Comparison of ENCODE assay signal across 1 cellular context in the genomic region with DNA sequence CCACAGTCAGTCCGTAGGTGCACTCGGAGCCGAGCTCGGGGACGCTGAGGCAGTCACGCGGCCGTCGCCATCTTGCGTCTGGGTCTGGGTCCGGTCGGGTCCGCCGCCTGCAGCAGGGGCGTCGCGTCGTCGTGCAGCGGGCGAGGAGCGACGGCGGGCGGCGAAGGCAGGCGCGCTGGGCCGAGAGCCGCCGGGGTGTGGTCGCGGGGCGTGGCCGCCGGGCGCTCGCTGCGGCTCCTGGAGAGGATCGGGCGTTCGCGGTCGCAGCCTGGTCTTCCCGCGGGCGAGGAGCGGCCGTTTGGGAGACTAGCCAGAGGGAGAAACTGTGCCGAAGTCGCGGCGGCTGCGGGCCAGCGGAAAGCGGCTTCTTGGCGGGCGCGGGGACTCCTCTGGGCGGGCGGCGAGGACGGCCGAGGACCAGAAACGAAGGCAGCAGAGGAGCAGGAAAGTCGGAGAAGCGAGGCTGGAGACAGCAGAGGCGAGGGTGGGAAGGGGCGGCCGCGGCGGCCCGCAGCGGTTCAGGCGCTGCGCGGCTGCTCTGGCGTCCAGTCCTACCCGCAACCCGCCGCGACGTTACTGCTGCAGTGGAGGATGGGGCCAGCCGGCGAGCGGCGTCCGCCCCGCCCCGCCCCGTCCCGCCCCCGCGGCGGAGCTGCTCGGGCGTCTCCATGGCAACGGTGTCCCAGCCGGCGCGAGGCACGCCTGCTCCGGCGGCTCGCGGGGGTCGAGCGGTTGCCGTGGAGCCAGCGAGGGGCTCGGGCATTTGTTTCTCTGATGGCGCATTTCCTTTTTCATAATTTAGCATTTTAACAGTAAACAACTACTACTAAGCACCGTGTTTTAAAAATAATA.
TF ChIP-seq lines count a peak whose summit lies in the region.

A gene with protein sequence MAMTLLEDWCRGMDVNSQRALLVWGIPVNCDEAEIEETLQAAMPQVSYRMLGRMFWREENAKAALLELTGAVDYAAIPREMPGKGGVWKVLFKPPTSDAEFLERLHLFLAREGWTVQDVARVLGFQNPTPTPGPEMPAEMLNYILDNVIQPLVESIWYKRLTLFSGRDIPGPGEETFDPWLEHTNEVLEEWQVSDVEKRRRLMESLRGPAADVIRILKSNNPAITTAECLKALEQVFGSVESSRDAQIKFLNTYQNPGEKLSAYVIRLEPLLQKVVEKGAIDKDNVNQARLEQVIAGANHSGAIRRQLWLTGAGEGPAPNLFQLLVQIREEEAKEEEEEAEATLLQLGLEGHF (minus strand): TSS at position 581 of the 852 bp plus-strand sequence. CDS start 745 bp downstream, outside the sequence.

TF ChIP-seq in HepG2, 621 proteins besides CTCF, POLR2A, EP300 and RAD21 (continued from another document and continues in another):
- TF ChIP-seq, protein P1, sequence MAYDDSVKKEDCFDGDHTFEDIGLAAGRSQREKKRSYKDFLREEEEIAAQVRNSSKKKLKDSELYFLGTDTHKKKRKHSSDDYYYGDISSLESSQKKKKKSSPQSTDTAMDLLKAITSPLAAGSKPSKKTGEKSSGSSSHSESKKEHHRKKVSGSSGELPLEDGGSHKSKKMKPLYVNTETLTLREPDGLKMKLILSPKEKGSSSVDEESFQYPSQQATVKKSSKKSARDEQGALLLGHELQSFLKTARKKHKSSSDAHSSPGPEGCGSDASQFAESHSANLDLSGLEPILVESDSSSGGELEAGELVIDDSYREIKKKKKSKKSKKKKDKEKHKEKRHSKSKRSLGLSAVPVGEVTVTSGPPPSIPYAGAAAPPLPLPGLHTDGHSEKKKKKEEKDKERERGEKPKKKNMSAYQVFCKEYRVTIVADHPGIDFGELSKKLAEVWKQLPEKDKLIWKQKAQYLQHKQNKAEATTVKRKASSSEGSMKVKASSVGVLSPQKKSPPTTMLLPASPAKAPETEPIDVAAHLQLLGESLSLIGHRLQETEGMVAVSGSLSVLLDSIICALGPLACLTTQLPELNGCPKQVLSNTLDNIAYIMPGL (CRISPR knock-in tag; IDR thresholded peaks at IDR 0.05; ENCODE audit: borderline replicate concordance in 1 of 2, low read depth in 1 of 2), result peak; percentile 22 to 55; a peak in 2 of 4 replicates
- TF ChIP-seq IRX3 (CRISPR knock-in tag; IDR thresholded peaks at IDR 0.05; ENCODE audit: borderline replicate concordance, low read depth), result peak; percentile 60; the same call in 1 of the 2 replicates
- TF ChIP-seq, protein P2, sequence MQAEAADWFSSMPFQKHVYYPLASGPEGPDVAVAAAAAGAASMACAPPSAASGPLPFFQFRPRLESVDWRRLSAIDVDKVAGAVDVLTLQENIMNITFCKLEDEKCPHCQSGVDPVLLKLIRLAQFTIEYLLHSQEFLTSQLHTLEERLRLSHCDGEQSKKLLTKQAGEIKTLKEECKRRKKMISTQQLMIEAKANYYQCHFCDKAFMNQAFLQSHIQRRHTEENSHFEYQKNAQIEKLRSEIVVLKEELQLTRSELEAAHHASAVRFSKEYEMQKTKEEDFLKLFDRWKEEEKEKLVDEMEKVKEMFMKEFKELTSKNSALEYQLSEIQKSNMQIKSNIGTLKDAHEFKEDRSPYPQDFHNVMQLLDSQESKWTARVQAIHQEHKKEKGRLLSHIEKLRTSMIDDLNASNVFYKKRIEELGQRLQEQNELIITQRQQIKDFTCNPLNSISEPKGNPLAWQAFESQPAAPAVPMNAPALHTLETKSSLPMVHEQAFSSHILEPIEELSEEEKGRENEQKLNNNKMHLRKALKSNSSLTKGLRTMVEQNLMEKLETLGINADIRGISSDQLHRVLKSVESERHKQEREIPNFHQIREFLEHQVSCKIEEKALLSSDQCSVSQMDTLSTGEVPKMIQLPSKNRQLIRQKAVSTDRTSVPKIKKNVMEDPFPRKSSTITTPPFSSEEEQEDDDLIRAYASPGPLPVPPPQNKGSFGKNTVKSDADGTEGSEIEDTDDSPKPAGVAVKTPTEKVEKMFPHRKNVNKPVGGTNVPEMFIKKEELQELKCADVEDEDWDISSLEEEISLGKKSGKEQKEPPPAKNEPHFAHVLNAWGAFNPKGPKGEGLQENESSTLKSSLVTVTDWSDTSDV (CRISPR knock-in tag; IDR thresholded peaks at IDR 0.05), result no peak
- no peak; the same call in 1 of the 2 replicates for TF ChIP-seq ZNF205 (CRISPR knock-in tag; IDR thresholded peaks at IDR 0.05)
- peak; percentile 56; the same call in 1 of the 2 replicates for TF ChIP-seq ZNF761 (CRISPR knock-in tag; conservative IDR thresholded peaks at IDR 0.05)
- TF ChIP-seq ZNF7 (CRISPR knock-in tag; IDR thresholded peaks at IDR 0.05), result no peak
- TF ChIP-seq TCF7L2 (IDR thresholded peaks at IDR 0.05; ENCODE audit: low read depth, low read length), result no peak
- TF ChIP-seq ZNF225 (CRISPR knock-in tag; IDR thresholded peaks at IDR 0.05), result 0 out of 2 replicates have a peak, but pooled peaks have one; percentile 43
- 0 out of 2 replicates have a peak, but pooled peaks have one; percentile 57 for TF ChIP-seq ZFP36L1 (CRISPR knock-in tag; IDR thresholded peaks at IDR 0.05)
- no peak for TF ChIP-seq ZNF589 (CRISPR knock-in tag; conservative IDR thresholded peaks at IDR 0.05)
- no peak for TF ChIP-seq ZNF44 (CRISPR knock-in tag; IDR thresholded peaks at IDR 0.05)
- TF ChIP-seq, protein P3, sequence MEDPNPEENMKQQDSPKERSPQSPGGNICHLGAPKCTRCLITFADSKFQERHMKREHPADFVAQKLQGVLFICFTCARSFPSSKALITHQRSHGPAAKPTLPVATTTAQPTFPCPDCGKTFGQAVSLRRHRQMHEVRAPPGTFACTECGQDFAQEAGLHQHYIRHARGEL (CRISPR knock-in tag; IDR thresholded peaks at IDR 0.05), result no peak
- TF ChIP-seq ZNF160 (CRISPR knock-in tag; IDR thresholded peaks at IDR 0.05), result peak; percentile 45; the same call in 1 of the 2 replicates
- no peak for TF ChIP-seq CC2D1A (CRISPR knock-in tag; IDR thresholded peaks at IDR 0.05)
- TF ChIP-seq AKAP8 (CRISPR knock-in tag; IDR thresholded peaks at IDR 0.05), result no peak
- TF ChIP-seq SPEN (CRISPR knock-in tag; IDR thresholded peaks at IDR 0.05; ENCODE audit: low read depth), result peak; percentile 43; the same call in 1 of the 2 replicates
- TF ChIP-seq JUNB (CRISPR knock-in tag; IDR thresholded peaks at IDR 0.05; ENCODE audit: borderline replicate concordance), result no peak
- no peak for TF ChIP-seq ZNF326 (CRISPR knock-in tag; IDR thresholded peaks at IDR 0.05; ENCODE audit: borderline replicate concordance)
- no peak for TF ChIP-seq SATB2 (CRISPR knock-in tag; IDR thresholded peaks at IDR 0.05)
- TF ChIP-seq ZBTB1 (CRISPR knock-in tag; IDR thresholded peaks at IDR 0.05; ENCODE audit: borderline replicate concordance), result no peak
- no peak for TF ChIP-seq ZNF672 (CRISPR knock-in tag; IDR thresholded peaks at IDR 0.05)
- TF ChIP-seq MIER3 (CRISPR knock-in tag; IDR thresholded peaks at IDR 0.05; ENCODE audit: borderline replicate concordance), result no peak
- TF ChIP-seq, protein P4, sequence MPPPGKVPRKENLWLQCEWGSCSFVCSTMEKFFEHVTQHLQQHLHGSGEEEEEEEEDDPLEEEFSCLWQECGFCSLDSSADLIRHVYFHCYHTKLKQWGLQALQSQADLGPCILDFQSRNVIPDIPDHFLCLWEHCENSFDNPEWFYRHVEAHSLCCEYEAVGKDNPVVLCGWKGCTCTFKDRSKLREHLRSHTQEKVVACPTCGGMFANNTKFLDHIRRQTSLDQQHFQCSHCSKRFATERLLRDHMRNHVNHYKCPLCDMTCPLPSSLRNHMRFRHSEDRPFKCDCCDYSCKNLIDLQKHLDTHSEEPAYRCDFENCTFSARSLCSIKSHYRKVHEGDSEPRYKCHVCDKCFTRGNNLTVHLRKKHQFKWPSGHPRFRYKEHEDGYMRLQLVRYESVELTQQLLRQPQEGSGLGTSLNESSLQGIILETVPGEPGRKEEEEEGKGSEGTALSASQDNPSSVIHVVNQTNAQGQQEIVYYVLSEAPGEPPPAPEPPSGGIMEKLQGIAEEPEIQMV (CRISPR knock-in tag; IDR thresholded peaks at IDR 0.05; ENCODE audit: low read depth), result peak; percentile 80; the same call in 1 of the 2 replicates
- TF ChIP-seq, protein P5, sequence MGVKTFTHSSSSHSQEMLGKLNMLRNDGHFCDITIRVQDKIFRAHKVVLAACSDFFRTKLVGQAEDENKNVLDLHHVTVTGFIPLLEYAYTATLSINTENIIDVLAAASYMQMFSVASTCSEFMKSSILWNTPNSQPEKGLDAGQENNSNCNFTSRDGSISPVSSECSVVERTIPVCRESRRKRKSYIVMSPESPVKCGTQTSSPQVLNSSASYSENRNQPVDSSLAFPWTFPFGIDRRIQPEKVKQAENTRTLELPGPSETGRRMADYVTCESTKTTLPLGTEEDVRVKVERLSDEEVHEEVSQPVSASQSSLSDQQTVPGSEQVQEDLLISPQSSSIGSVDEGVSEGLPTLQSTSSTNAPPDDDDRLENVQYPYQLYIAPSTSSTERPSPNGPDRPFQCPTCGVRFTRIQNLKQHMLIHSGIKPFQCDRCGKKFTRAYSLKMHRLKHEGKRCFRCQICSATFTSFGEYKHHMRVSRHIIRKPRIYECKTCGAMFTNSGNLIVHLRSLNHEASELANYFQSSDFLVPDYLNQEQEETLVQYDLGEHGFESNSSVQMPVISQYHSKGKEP (CRISPR knock-in tag; IDR thresholded peaks at IDR 0.05), result no peak
- peak; percentile 40 for TF ChIP-seq POLR2AphosphoS5 (IDR thresholded peaks at IDR 0.05; ENCODE audit: low read depth, low read length)
- TF ChIP-seq, protein P6, sequence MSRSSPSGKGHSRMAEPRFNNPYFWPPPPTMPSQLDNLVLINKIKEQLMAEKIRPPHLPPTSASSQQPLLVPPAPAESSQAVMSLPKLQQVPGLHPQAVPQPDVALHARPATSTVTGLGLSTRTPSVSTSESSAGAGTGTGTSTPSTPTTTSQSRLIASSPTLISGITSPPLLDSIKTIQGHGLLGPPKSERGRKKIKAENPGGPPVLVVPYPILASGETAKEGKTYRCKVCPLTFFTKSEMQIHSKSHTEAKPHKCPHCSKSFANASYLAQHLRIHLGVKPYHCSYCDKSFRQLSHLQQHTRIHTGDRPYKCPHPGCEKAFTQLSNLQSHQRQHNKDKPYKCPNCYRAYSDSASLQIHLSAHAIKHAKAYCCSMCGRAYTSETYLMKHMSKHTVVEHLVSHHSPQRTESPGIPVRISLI (CRISPR knock-in tag; IDR thresholded peaks at IDR 0.05; ENCODE audit: borderline replicate concordance), result no peak
- TF ChIP-seq SP140L (CRISPR knock-in tag; IDR thresholded peaks at IDR 0.05; ENCODE audit: borderline replicate concordance), result no peak
- TF ChIP-seq, protein P7, sequence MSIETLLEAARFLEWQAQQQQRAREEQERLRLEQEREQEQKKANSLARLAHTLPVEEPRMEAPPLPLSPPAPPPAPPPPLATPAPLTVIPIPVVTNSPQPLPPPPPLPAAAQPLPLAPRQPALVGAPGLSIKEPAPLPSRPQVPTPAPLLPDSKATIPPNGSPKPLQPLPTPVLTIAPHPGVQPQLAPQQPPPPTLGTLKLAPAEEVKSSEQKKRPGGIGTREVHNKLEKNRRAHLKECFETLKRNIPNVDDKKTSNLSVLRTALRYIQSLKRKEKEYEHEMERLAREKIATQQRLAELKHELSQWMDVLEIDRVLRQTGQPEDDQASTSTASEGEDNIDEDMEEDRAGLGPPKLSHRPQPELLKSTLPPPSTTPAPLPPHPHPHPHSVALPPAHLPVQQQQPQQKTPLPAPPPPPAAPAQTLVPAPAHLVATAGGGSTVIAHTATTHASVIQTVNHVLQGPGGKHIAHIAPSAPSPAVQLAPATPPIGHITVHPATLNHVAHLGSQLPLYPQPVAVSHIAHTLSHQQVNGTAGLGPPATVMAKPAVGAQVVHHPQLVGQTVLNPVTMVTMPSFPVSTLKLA (IDR thresholded peaks at IDR 0.05), result no peak
- peak; percentile 26; the same call in 1 of the 2 replicates for TF ChIP-seq ZNF441 (CRISPR knock-in tag; IDR thresholded peaks at IDR 0.05; ENCODE audit: borderline replicate concordance)
- no peak for TF ChIP-seq KDM6A (CRISPR knock-in tag; IDR thresholded peaks at IDR 0.05; ENCODE audit: low read depth)
- TF ChIP-seq ESRRA (CRISPR knock-in tag; IDR thresholded peaks at IDR 0.05; ENCODE audit: low read depth), result peak; percentile 65; the same call in 1 of the 2 replicates
- no peak for TF ChIP-seq RORA (CRISPR knock-in tag; IDR thresholded peaks at IDR 0.05)
- 0 out of 2 replicates have a peak, but pooled peaks have one; percentile 22 for TF ChIP-seq ZNF792 (CRISPR knock-in tag; IDR thresholded peaks at IDR 0.05)
- TF ChIP-seq, protein P8, sequence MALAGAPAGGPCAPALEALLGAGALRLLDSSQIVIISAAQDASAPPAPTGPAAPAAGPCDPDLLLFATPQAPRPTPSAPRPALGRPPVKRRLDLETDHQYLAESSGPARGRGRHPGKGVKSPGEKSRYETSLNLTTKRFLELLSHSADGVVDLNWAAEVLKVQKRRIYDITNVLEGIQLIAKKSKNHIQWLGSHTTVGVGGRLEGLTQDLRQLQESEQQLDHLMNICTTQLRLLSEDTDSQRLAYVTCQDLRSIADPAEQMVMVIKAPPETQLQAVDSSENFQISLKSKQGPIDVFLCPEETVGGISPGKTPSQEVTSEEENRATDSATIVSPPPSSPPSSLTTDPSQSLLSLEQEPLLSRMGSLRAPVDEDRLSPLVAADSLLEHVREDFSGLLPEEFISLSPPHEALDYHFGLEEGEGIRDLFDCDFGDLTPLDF (CRISPR knock-in tag; IDR thresholded peaks at IDR 0.05), result no peak
- peak; percentile 75 for TF ChIP-seq ZNF547 (CRISPR knock-in tag; IDR thresholded peaks at IDR 0.05)
- peak; percentile 91; the same call in 1 of the 2 replicates for TF ChIP-seq ZNF616 (CRISPR knock-in tag; IDR thresholded peaks at IDR 0.05; ENCODE audit: low read depth)
- TF ChIP-seq ZNF329 (CRISPR knock-in tag; IDR thresholded peaks at IDR 0.05; ENCODE audit: low read depth), result no peak
- TF ChIP-seq, protein P9, sequence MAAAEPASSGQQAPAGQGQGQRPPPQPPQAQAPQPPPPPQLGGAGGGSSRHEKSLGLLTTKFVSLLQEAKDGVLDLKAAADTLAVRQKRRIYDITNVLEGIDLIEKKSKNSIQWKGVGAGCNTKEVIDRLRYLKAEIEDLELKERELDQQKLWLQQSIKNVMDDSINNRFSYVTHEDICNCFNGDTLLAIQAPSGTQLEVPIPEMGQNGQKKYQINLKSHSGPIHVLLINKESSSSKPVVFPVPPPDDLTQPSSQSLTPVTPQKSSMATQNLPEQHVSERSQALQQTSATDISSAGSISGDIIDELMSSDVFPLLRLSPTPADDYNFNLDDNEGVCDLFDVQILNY (CRISPR knock-in tag; conservative IDR thresholded peaks at IDR 0.05), result no peak; the same call in 1 of the 2 replicates
- TF ChIP-seq ZBTB38 (CRISPR knock-in tag; IDR thresholded peaks at IDR 0.05), result 0 out of 2 replicates have a peak, but pooled peaks have one; percentile 23
- no peak for TF ChIP-seq MTA3 (CRISPR knock-in tag; IDR thresholded peaks at IDR 0.05)
- peak; percentile 47 for TF ChIP-seq ZC3H13 (CRISPR knock-in tag; IDR thresholded peaks at IDR 0.05)
- no peak for TF ChIP-seq XBP1 (CRISPR knock-in tag; IDR thresholded peaks at IDR 0.05)
- TF ChIP-seq RXRA (CRISPR knock-in tag; IDR thresholded peaks at IDR 0.05), result peak; percentile 21; the same call in 1 of the 2 replicates
- TF ChIP-seq, protein P10, sequence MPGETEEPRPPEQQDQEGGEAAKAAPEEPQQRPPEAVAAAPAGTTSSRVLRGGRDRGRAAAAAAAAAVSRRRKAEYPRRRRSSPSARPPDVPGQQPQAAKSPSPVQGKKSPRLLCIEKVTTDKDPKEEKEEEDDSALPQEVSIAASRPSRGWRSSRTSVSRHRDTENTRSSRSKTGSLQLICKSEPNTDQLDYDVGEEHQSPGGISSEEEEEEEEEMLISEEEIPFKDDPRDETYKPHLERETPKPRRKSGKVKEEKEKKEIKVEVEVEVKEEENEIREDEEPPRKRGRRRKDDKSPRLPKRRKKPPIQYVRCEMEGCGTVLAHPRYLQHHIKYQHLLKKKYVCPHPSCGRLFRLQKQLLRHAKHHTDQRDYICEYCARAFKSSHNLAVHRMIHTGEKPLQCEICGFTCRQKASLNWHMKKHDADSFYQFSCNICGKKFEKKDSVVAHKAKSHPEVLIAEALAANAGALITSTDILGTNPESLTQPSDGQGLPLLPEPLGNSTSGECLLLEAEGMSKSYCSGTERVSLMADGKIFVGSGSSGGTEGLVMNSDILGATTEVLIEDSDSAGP (CRISPR knock-in tag; IDR thresholded peaks at IDR 0.05; ENCODE audit: borderline replicate concordance), result peak; percentile 52; the same call in 1 of the 2 replicates
- TF ChIP-seq ZNF446 (CRISPR knock-in tag; IDR thresholded peaks at IDR 0.05), result no peak
